ENCODE assay signal across 32 cellular contexts in genomic region chr20:46171909-46172308, GRCh38.
"Had no signal": no experiment of that assay in that cellular context is flagged by ENCODE, and none has a peak within 500 bp of the region (broad histone marks: within the 10 kb centered on the region; RNA-seq: fewer than 3 reads in every experiment).

No MANE protein-coding gene starts in this region.

- H3K36me3 Mint-ChIP-seq: activated CD4-positive, alpha-beta memory T cell treated with anti-CD3 and anti-CD28 coated beads for 36 hours; activated naive CD4-positive, alpha-beta T cell treated with anti-CD3 and anti-CD28 coated beads, Interleukin-2, amount 10 ng/mL, durations not matched to agents 7 days and 5 days; activated naive CD8-positive, alpha-beta T cell; brain had no signal

- H3K4me3 ChIP-seq: MG63 had no signal

- H3K27ac ChIP-seq: VCaP had no signal

- DNase-seq: activated B cell treated with CpG ODN at 0.5 μM for 24 hours; activated CD4-positive, alpha-beta memory T cell treated with anti-CD3 and anti-CD28 coated beads for 36 hours; activated CD4-positive, alpha-beta T cell treated with anti-CD3 and anti-CD28 coated beads for 4 hours; activated CD4-positive, alpha-beta T cell treated with anti-CD3 and anti-CD28 coated beads, Interleukin-2, amount 50 U/mL, for 1 hour; activated CD4-positive, CD25-positive, alpha-beta regulatory T cell treated with anti-CD3 and anti-CD28 coated beads, Interleukin-2, amount 50 U/mL, for 72 hours; activated CD8-positive, alpha-beta memory T cell treated with anti-CD3 and anti-CD28 coated beads, Interleukin-2, amount 50 U/mL, for 4 hours; activated effector memory CD4-positive, alpha-beta T cell treated with Interleukin-2 at 50 U/mL for 16 hours; activated naive CD4-positive, alpha-beta T cell treated with anti-CD3 and anti-CD28 coated beads, Interleukin-2, amount 10 ng/mL, durations not matched to agents 7 days and 5 days; activated naive CD8-positive, alpha-beta T cell treated with anti-CD3 and anti-CD28 coated beads, Interleukin-2, amount 50 U/mL, for 24 hours; activated T-cell treated with anti-CD3 and anti-CD28 coated beads, Interleukin-2, amount 50 U/mL, for 48 hours; anterior cingulate cortex; caudate nucleus; cerebellar nuclear complex; MG63; NCI-H1048; NCI-H1105 treated with DMSO at 0.1 percent for 48 hours; NCI-H1436; NCI-H1694; NCI-H1930; NCI-H2081 treated with DMSO at 0.1 percent for 48 hours; NCI-H2171; NCI-H510A; NCI-H526; NCI-H748 treated with DMSO at 0.1 percent for 48 hours; NK-92 treated with Interleukin-12 subunit alpha and Interleukin-12 subunit beta, amount 100 ng/mL, for 24 hours; OCI-M1; Right ventricle myocardium superior had no signal

- H3K36me3 ChIP-seq: MG63 had no signal

- H3K9me3 Mint-ChIP-seq: activated B cell treated with CpG ODN at 0.5 μM for 24 hours; activated CD4-positive, alpha-beta memory T cell treated with anti-CD3 and anti-CD28 coated beads for 36 hours; activated naive CD4-positive, alpha-beta T cell treated with anti-CD3 and anti-CD28 coated beads, Interleukin-2, amount 10 ng/mL, durations not matched to agents 7 days and 5 days; activated naive CD8-positive, alpha-beta T cell treated with anti-CD3 and anti-CD28 coated beads, Interleukin-2, amount 50 U/mL, for 24 hours; T-helper 1 cell treated with Interleukin-12 subunit alpha and Interleukin-12 subunit beta and Interleukin-4 antibody, amounts not matched to agents 30 μg/mL and 1 μg/mL, for 36 hours; T-helper 2 cell treated with Interferon-gamma antibody and Interleukin-4, amounts not matched to agents 5 μg/mL and 100 μg/mL, for 36 hours had no signal

- H3K9me3 ChIP-seq: MG63 had no signal

- H3K4me3 Mint-ChIP-seq: activated B cell treated with CpG ODN at 0.5 μM for 24 hours; activated CD4-positive, alpha-beta memory T cell treated with anti-CD3 and anti-CD28 coated beads for 36 hours; activated naive CD4-positive, alpha-beta T cell treated with anti-CD3 and anti-CD28 coated beads, Interleukin-2, amount 10 ng/mL, durations not matched to agents 7 days and 5 days; activated naive CD8-positive, alpha-beta T cell; activated naive CD8-positive, alpha-beta T cell treated with anti-CD3 and anti-CD28 coated beads, Interleukin-2, amount 50 U/mL, for 24 hours; brain; T-helper 1 cell treated with Interleukin-12 subunit alpha and Interleukin-12 subunit beta and Interleukin-4 antibody, amounts not matched to agents 30 μg/mL and 1 μg/mL, for 36 hours; T-helper 2 cell treated with Interferon-gamma antibody and Interleukin-4, amounts not matched to agents 5 μg/mL and 100 μg/mL, for 36 hours had no signal

- H3K4me1 Mint-ChIP-seq: activated B cell treated with CpG ODN at 0.5 μM for 24 hours; activated naive CD4-positive, alpha-beta T cell treated with anti-CD3 and anti-CD28 coated beads, Interleukin-2, amount 10 ng/mL, durations not matched to agents 7 days and 5 days; activated naive CD8-positive, alpha-beta T cell treated with anti-CD3 and anti-CD28 coated beads, Interleukin-2, amount 50 U/mL, for 24 hours had no signal

- H3K27ac Mint-ChIP-seq: activated B cell treated with CpG ODN at 0.5 μM for 24 hours; activated CD4-positive, alpha-beta memory T cell treated with anti-CD3 and anti-CD28 coated beads for 36 hours; activated naive CD4-positive, alpha-beta T cell treated with anti-CD3 and anti-CD28 coated beads, Interleukin-2, amount 10 ng/mL, durations not matched to agents 7 days and 5 days; activated naive CD8-positive, alpha-beta T cell; activated naive CD8-positive, alpha-beta T cell treated with anti-CD3 and anti-CD28 coated beads, Interleukin-2, amount 50 U/mL, for 24 hours; brain; T-helper 1 cell treated with Interleukin-12 subunit alpha and Interleukin-12 subunit beta and Interleukin-4 antibody, amounts not matched to agents 30 μg/mL and 1 μg/mL, for 36 hours; T-helper 2 cell treated with Interferon-gamma antibody and Interleukin-4, amounts not matched to agents 5 μg/mL and 100 μg/mL, for 36 hours had no signal
